In genomic region chr1:175824079-175824478, GRCh38 we compare ENCODE assay signal across 11 cellular contexts.
DNase-seq lines count a peak whose midpoint lies in the region; ATAC-seq, FAIRE-seq and TF ChIP-seq lines count a peak whose summit lies in the region.
"Had no signal": no experiment of that assay in that cellular context is flagged by ENCODE, and none has a peak within 500 bp of the region (broad histone marks: within the 10 kb centered on the region; RNA-seq: fewer than 3 reads in every experiment).

No MANE protein-coding gene starts in this region.

- H3K4me2 ChIP-seq in Loucy (ENCODE audit: low read depth, low read length, poor library complexity, severe bottlenecking): no peak overlapping the region

- H3K36me3 ChIP-seq in Loucy (ENCODE audit: insufficient read depth, low read length) (no peaks in the 10 kb centered on the region), pancreas (no peaks in the 10 kb centered on the region), upper lobe of left lung (no peaks in the 10 kb centered on the region)
- H3K36me3 ChIP-seq: adrenal gland had no signal

- ATAC-seq in pancreas (peak in 3 of 4 donors; percentile 55 to 66 (median 59)), upper lobe of left lung (ENCODE audit: low FRiP score in 2 of 2) (no peak), GM18520 (IDR thresholded peaks at IDR 0.05; ENCODE audit: unreplicated experiment) (no peak)
- ATAC-seq: T-cell had no signal

- H3K4me1 ChIP-seq in Loucy (ENCODE audit: insufficient read depth, low read length, poor library complexity, severe bottlenecking) (no peaks in the 10 kb centered on the region), pancreas (no peaks in the 10 kb centered on the region), upper lobe of left lung (no peaks in the 10 kb centered on the region)
- H3K4me1 ChIP-seq: adrenal gland had no signal

- H3F3A ChIP-seq in Loucy (ENCODE audit: low read depth): no peaks in the 10 kb centered on the region

- TF ChIP-seq POLR2A in upper lobe of left lung (IDR thresholded peaks at IDR 0.05): no peak

- no peaks in the 10 kb centered on the region for H4K20me1 ChIP-seq in Loucy (ENCODE audit: insufficient read depth, low read length, poor library complexity, severe bottlenecking)

- H3K79me2 ChIP-seq in Loucy (ENCODE audit: insufficient read depth, low read length): no peaks in the 10 kb centered on the region

- H3K9me3 ChIP-seq in Loucy (ENCODE audit: insufficient read depth, low read depth, low read length) (no peaks in the 10 kb centered on the region; the same call in 1 of the 2 replicates), pancreas (no peaks in the 10 kb centered on the region), upper lobe of left lung (no peaks in the 10 kb centered on the region)
- H3K9me3 ChIP-seq: adrenal gland had no signal

- intact Hi-C loops in pancreas (cut with DNase I): loop anchor here in 1 of 3 donors (10.0 kb wide), 1 partner anchor 339 kb away; no protein-coding TSS in a partner anchor

- H3K27ac ChIP-seq in pancreas (no peak overlapping the region), upper lobe of left lung (no peak overlapping the region)
- H3K27ac ChIP-seq: adrenal gland had no signal

- H3K9me2 ChIP-seq in Loucy (replicated peaks; ENCODE audit: low read depth, low read length): no peaks in the 10 kb centered on the region

- no peak for FAIRE-seq in pancreas (lab: Jason Lieb, UNC)
- FAIRE-seq: frontal cortex had no signal

- H3K4me3 ChIP-seq in Loucy (ENCODE audit: low read length, poor library complexity, severe bottlenecking): no peak overlapping the region
- H3K4me3 ChIP-seq in choroid plexus epithelial cell (ENCODE audit: low read depth, low read length): no peak overlapping the region
- no peak overlapping the region for H3K4me3 ChIP-seq in pancreas
- no peak overlapping the region for H3K4me3 ChIP-seq in upper lobe of left lung
- H3K4me3 ChIP-seq: adrenal gland had no signal

- H3K27me3 ChIP-seq in Loucy (ENCODE audit: insufficient read depth, low read length, poor library complexity, severe bottlenecking) (no peaks in the 10 kb centered on the region), pancreas (no peaks in the 10 kb centered on the region), upper lobe of left lung (no peaks in the 10 kb centered on the region)
- H3K27me3 ChIP-seq: adrenal gland had no signal

- no peak for TF ChIP-seq EP300 in upper lobe of left lung (IDR thresholded peaks at IDR 0.05)

- DNase-seq in choroid plexus epithelial cell (ENCODE audit: low read depth) (no peak), pancreas (peak; percentile 20 to 82 (median 51)), NCI-H1417 treated with DMSO at 0.1 percent for 48 hours (lab: John Stamatoyannopoulos, UW) (no peak), upper lobe of left lung (no peak), NCI-H2227 treated with DMSO at 0.1 percent for 48 hours (lab: John Stamatoyannopoulos, UW) (no peak)

- H3K9ac ChIP-seq in Loucy (ENCODE audit: low read depth, low read length, poor library complexity, severe bottlenecking): no peak overlapping the region

- WGBS in pancreas, 2 donors: 55 to 59% methylated on average over 3 of the region's 3 CpGs
- WGBS in upper lobe of left lung, 2 donors: 67 to 86% methylated on average over 3 of the region's 3 CpGs

- no peak overlapping the region for H2AFZ ChIP-seq in Loucy (ENCODE audit: low read length)

- TF ChIP-seq CTCF in GM12872 (IDR thresholded peaks at IDR 0.05; ENCODE audit: insufficient read depth, low read depth, low read length) (peak; percentile 54), Loucy (conservative IDR thresholded peaks at IDR 0.05; ENCODE audit: low read length) (peak; percentile 61), choroid plexus epithelial cell (conservative IDR thresholded peaks at IDR 0.05; ENCODE audit: low read depth, low read length) (peak; percentile 9), pancreas (IDR thresholded peaks at IDR 0.05) (peak in 1 of 4 donors; percentile 23), upper lobe of left lung (IDR thresholded peaks at IDR 0.05) (no peak)

Comparison
In these comparisons a context has a peak if more than half of its experiments do, and no peak if none do; other contexts are left out.
1. CTCF ChIP-seq: peak in GM12872 (single experiment), Loucy (single experiment) and choroid plexus epithelial cell (single experiment); none in upper lobe of left lung (0 of 6).
2. DNase-seq: peak in pancreas (6 of 6); none in choroid plexus epithelial cell (single experiment), NCI-H1417 treated with DMSO at 0.1 percent for 48 hours (single experiment), upper lobe of left lung (0 of 2) and NCI-H2227 treated with DMSO at 0.1 percent for 48 hours (single experiment).
3. ATAC-seq: peak in pancreas (3 of 4); none in upper lobe of left lung (0 of 2) and GM18520 (single experiment).